ENCODE assay signal across 18 cellular contexts in the genomic region with DNA sequence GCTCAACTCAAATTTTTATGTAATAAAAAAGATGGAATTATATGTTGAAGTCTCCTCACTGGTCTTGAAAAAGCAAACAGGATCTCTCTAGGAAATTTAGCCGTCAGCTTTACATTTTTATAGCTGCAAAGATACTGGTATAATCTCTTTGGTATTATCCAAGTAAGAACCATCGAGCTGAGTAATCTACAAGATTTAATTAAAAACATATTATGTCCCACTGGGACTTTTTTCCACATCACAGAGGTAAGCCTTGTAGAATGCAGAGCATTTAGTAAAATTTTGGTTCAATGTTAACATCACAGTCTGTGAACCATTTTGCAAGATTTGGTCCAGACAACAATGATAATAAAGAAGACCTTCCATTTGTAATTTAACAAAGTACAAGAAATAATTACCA.
"Had no signal": no experiment of that assay in that cellular context is flagged by ENCODE, and none has a peak within 500 bp of the region (broad histone marks: within the 10 kb centered on the region; RNA-seq: fewer than 3 reads in every experiment).

No MANE protein-coding gene starts in this region.

- H3K36me3 ChIP-seq: left ventricle myocardium inferior, lower lobe of right lung, stomach, thoracic aorta, transverse colon had no signal

- H3K27ac ChIP-seq: coronary artery, hepatocyte, left ventricle myocardium inferior, lower lobe of right lung, stomach, thoracic aorta, transverse colon had no signal

- H3K9me3 ChIP-seq: left ventricle myocardium inferior, lower lobe of right lung, stomach, thoracic aorta, transverse colon had no signal

- ATAC-seq: left cardiac atrium, lower lobe of right lung, natural killer cell, right cardiac atrium had no signal

- H3K4me3 ChIP-seq: coronary artery, hepatocyte, left ventricle myocardium inferior, lower lobe of right lung, stomach, thoracic aorta, transverse colon had no signal

- H3K79me2 ChIP-seq: hepatocyte had no signal

- H2AFZ ChIP-seq: hepatocyte had no signal

- H3K4me1 ChIP-seq: left ventricle myocardium inferior, lower lobe of right lung, stomach had no signal

- H3K4me2 ChIP-seq: hepatocyte had no signal

- H3K27me3 ChIP-seq: hepatocyte, stomach, transverse colon had no signal

- DNase-seq: effector CD8-positive, alpha-beta T cell; foreskin melanocyte; head of caudate nucleus; kidney; left cardiac atrium; left ventricle myocardium inferior; lower lobe of right lung; natural killer cell; right cardiac atrium; small intestine; stimulated activated CD4-positive, alpha-beta T cell treated with anti-CD3 and anti-CD28 coated beads, Interleukin-12 subunit alpha, Interleukin-12 subunit beta, amount 100 ng/mL, for 4 hours; stimulated activated naive CD4-positive, alpha-beta T cell; stomach; substantia nigra; transverse colon had no signal
